23 cellular contexts compared by ENCODE assay signal in genomic region chr5:51392689-51393199, GRCh38. TPM values are rescaled to one million over a fixed set of nuclear protein-coding genes. Genes with fewer than 3 reads are reported as not detected.
DNase-seq lines count a peak whose midpoint lies in the region; ATAC-seq, FAIRE-seq and TF ChIP-seq lines count a peak whose summit lies in the region.
"Had no signal": no experiment of that assay in that cellular context is flagged by ENCODE, and none has a peak within 500 bp of the region (broad histone marks: within the 10 kb centered on the region; RNA-seq: fewer than 3 reads in every experiment).

No MANE protein-coding gene starts in this region.

- H3K4me3 ChIP-seq in SK-N-SH (ENCODE audit: low read depth in 2 of 2, low read length in 1 of 2), result peak overlapping the region in 1 of 2 experiments; percentile 83; a peak in 2 of 4 replicates
- no peak overlapping the region for H3K4me3 ChIP-seq in hepatocyte
- H3K4me3 ChIP-seq in smooth muscle cell, result no peak overlapping the region
- H3K4me3 ChIP-seq: GM12878, PC-9 had no signal

- POLR2A ChIA-PET in SK-N-SH (lab: Yijun Ruan, JAX), result interaction anchor here (0.9 to 7.0 kb wide), 6 partner anchors 10 to 594 kb away, joined by 4 to 48 read pairs (median 4); partner anchors contain the start of gene ISL1

- H3F3A ChIP-seq in SK-N-SH (replicated peaks; ENCODE audit: insufficient read depth) (peaks cover 20% of the 10 kb centered on the region), smooth muscle cell (ENCODE audit: low read depth) (no peaks in the 10 kb centered on the region)

- TF ChIP-seq POLR2A in GM12892 (IDR thresholded peaks at IDR 0.05; ENCODE audit: low read depth, low read length), result no peak

- H3K4me1 ChIP-seq in SK-N-SH (ENCODE audit: control insufficient read depth in 1 of 2, insufficient read depth in 2 of 2, low read depth in 1 of 2, low read length in 1 of 2), result peaks cover 9 to 46% of the 10 kb centered on the region in 2 experiments; a peak in 3 of 4 replicates
- peaks cover 8% of the 10 kb centered on the region for H3K4me1 ChIP-seq in hepatocyte (ENCODE audit: insufficient read depth)
- peaks cover 20% of the 10 kb centered on the region for H3K4me1 ChIP-seq in smooth muscle cell (ENCODE audit: low read depth)

- H3K9ac ChIP-seq in SK-N-SH (no peak overlapping the region), smooth muscle cell (ENCODE audit: low read depth) (no peak overlapping the region)

- WGBS in SK-N-SH (ENCODE audit: low lambda C conversion rate), result 4% methylated on average over 3 of the region's 3 CpGs
- WGBS in hepatocyte (ENCODE audit: low lambda C conversion rate, missing lambda C conversion rate), result 29% methylated on average over 3 of the region's 3 CpGs
- 50% methylated on average over 3 of the region's 3 CpGs for WGBS in smooth muscle cell (ENCODE audit: low lambda C conversion rate)

- peaks cover 16 to 58% of the 10 kb centered on the region in 2 experiments for H3K36me3 ChIP-seq in SK-N-SH (replicated peaks in 1 of 2; ENCODE audit: control insufficient read depth in 1 of 2, insufficient read depth in 2 of 2, low read length in 1 of 2)
- H3K36me3 ChIP-seq in hepatocyte (replicated peaks; ENCODE audit: insufficient read depth, low read depth), result no peaks in the 10 kb centered on the region
- H3K36me3 ChIP-seq in smooth muscle cell (ENCODE audit: low read depth), result no peaks in the 10 kb centered on the region

- DNase-seq in NCI-H82 (lab: John Stamatoyannopoulos, UW) (peak; percentile 1), NCI-H82 treated with DMSO at 0.1 percent for 48 hours (lab: John Stamatoyannopoulos, UW; ENCODE audit: unreplicated experiment) (no peak), SK-N-SH (no peak), hepatocyte (ENCODE audit: low spot score) (no peak), smooth muscle cell (lab: John Stamatoyannopoulos, UW; ENCODE audit: unreplicated experiment) (no peak), GM12892 (ENCODE audit: insufficient read length) (no peak), posterior vena cava (ENCODE audit: low spot score) (no peak)
- DNase-seq: BE2C; CD4-positive, CD25-positive, alpha-beta regulatory T cell; COR-L47; DMS 273 treated with DMSO at 0.1 percent for 48 hours; IMR-90; NCI-H187 treated with DMSO at 0.1 percent for 48 hours; NCI-H2171 treated with DMSO at 0.1 percent for 48 hours; NCI-H446 treated with DMSO at 0.1 percent for 48 hours; SIG-M5 had no signal

- intact Hi-C loops in posterior vena cava (cut with DNase I), result loop anchor here in 1 of 2 donors (5.0 kb wide), 1 partner anchor 885 kb away; no protein-coding TSS in a partner anchor

- peaks cover 76% of the 10 kb centered on the region for H3K79me2 ChIP-seq in SK-N-SH (ENCODE audit: insufficient read depth)
- peaks cover 80% of the 10 kb centered on the region for H3K79me2 ChIP-seq in hepatocyte
- peaks cover 8% of the 10 kb centered on the region for H3K79me2 ChIP-seq in smooth muscle cell (ENCODE audit: low read depth)

- TF ChIP-seq CTCF in SK-N-SH (IDR thresholded peaks at IDR 0.05), result no peak
- no peak for TF ChIP-seq CTCF in hepatocyte (IDR thresholded peaks at IDR 0.05; ENCODE audit: poor library complexity)
- no peak for TF ChIP-seq CTCF in smooth muscle cell (IDR thresholded peaks at IDR 0.05; ENCODE audit: borderline replicate concordance, insufficient read depth, poor library complexity, severe bottlenecking)

- H2AFZ ChIP-seq in SK-N-SH (ENCODE audit: low read depth) (no peak overlapping the region), hepatocyte (no peak overlapping the region), smooth muscle cell (ENCODE audit: low read depth) (no peak overlapping the region)
- H2AFZ ChIP-seq: PC-9 had no signal

- H3K27ac ChIP-seq in SK-N-SH (ENCODE audit: low read depth in 2 of 2, low read length in 1 of 2) (peak overlapping the region; percentile 25 to 100), hepatocyte (peak overlapping the region; percentile 91), smooth muscle cell (ENCODE audit: low read depth) (peak overlapping the region; percentile 8)
- H3K27ac ChIP-seq: HL-60, PC-9, RWPE1 had no signal

- H3K9me3 ChIP-seq in SK-N-SH, result no peaks in the 10 kb centered on the region
- H3K9me3 ChIP-seq in hepatocyte (ENCODE audit: low read depth), result no peaks in the 10 kb centered on the region
- H3K9me3 ChIP-seq in smooth muscle cell (replicated peaks; ENCODE audit: low read depth), result no peaks in the 10 kb centered on the region
- H3K9me3 ChIP-seq: BE2C had no signal

- H3K27me3 ChIP-seq in SK-N-SH (ENCODE audit: insufficient read depth), result no peaks in the 10 kb centered on the region
- peaks cover 83% of the 10 kb centered on the region for H3K27me3 ChIP-seq in hepatocyte
- peaks cover 97% of the 10 kb centered on the region for H3K27me3 ChIP-seq in smooth muscle cell (ENCODE audit: low read depth)
- H3K27me3 ChIP-seq: BE2C had no signal

- H3K9me2 ChIP-seq in SK-N-SH (no peaks in the 10 kb centered on the region), hepatocyte (replicated peaks; ENCODE audit: insufficient read depth) (no peaks in the 10 kb centered on the region)

- no peak for FAIRE-seq in GM12892 (lab: Jason Lieb, UNC)
- FAIRE-seq: GM12878, H54 had no signal

- peak overlapping the region; percentile 21; the same call in 1 of the 2 replicates for H3K4me2 ChIP-seq in SK-N-SH
- peak overlapping the region; percentile 91 for H3K4me2 ChIP-seq in hepatocyte
- H3K4me2 ChIP-seq in smooth muscle cell, result no peak overlapping the region
- H3K4me2 ChIP-seq: PC-9 had no signal

- TF ChIP-seq RAD21 in SK-N-SH (IDR thresholded peaks at IDR 0.05; ENCODE audit: low read length), result no peak

- H4K20me1 ChIP-seq in SK-N-SH (ENCODE audit: insufficient read depth) (no peaks in the 10 kb centered on the region), hepatocyte (ENCODE audit: insufficient read depth, poor library complexity, severe bottlenecking) (no peaks in the 10 kb centered on the region), smooth muscle cell (ENCODE audit: low read depth) (peaks cover 3% of the 10 kb centered on the region)

- CTCF ChIA-PET in SK-N-SH (lab: Yijun Ruan, JAX), result interaction anchor here (0.7 to 4.7 kb wide), 7 partner anchors 13 to 615 kb away, joined by 3 to 30 read pairs (median 3); no protein-coding TSS in a partner anchor

- no peak for TF ChIP-seq EP300 in SK-N-SH (IDR thresholded peaks at IDR 0.05; ENCODE audit: borderline replicate concordance in 1 of 2, low read depth in 1 of 2, low read length in 1 of 2)

- no peak for ATAC-seq in GM18511 (IDR thresholded peaks at IDR 0.05; ENCODE audit: unreplicated experiment)
- ATAC-seq: GM12878 had no signal

TF ChIP-seq in SK-N-SH, 30 proteins besides CTCF, POLR2A, EP300 and RAD21:
- no peak for TF ChIP-seq GABPA (IDR thresholded peaks at IDR 0.05; ENCODE audit: low read depth)
- TF ChIP-seq TEAD4 (IDR thresholded peaks at IDR 0.05; ENCODE audit: borderline replicate concordance, insufficient read depth), result no peak
- TF ChIP-seq PBX3 (IDR thresholded peaks at IDR 0.05), result peak; percentile 20; the same call in 1 of the 2 replicates
- 0 out of 2 replicates have a peak, but pooled peaks have one; percentile 1 for TF ChIP-seq JUND (IDR thresholded peaks at IDR 0.05)
- no peak for TF ChIP-seq EZH2phosphoT487 (IDR thresholded peaks at IDR 0.05; ENCODE audit: borderline replicate concordance, low read depth)
- no peak for TF ChIP-seq MAX (IDR thresholded peaks at IDR 0.05; ENCODE audit: low read depth)
- no peak for TF ChIP-seq CHD2 (IDR thresholded peaks at IDR 0.05; ENCODE audit: low read length, partially characterized antibody)

RNA-seq across cellular contexts. Expression of gene ISL1, which starts 9.5 kb away (rescaled TPM):
- polyA plus RNA-seq in SK-N-SH (2012; rRNA removed), result 15.2 and 15.5 TPM in 2 replicates
- 14.6 and 20.2 TPM in 2 replicates for polyA plus RNA-seq in SK-N-SH (2012; cell fraction: cytosol; rRNA removed)
- polyA plus RNA-seq in SK-N-SH (2012; cell fraction: nucleus; rRNA removed), result 22.3 and 38.7 TPM in 2 replicates
- total RNA-seq in hepatocyte, result 25.0 and 29.1 TPM in 2 replicates
- polyA plus RNA-seq in hepatocyte, result 16.2 and 22.0 TPM in 2 replicates
- total RNA-seq in smooth muscle cell, result 6.7 and 16.0 TPM in 2 replicates
- 3.6 and 17.3 TPM in 2 replicates for polyA plus RNA-seq in smooth muscle cell
- not detected for polyA plus RNA-seq in GM12892 (2012; ENCODE audit: missing spikeins)
- not detected for total RNA-seq in posterior vena cava
- total RNA-seq: A172; CD4-positive, CD25-positive, alpha-beta regulatory T cell; GM12878; PC-9 had no signal
- polyA plus RNA-seq: CD4-positive, CD25-positive, alpha-beta regulatory T cell; IMR-90 had no signal

Comparison
In these comparisons a context has a peak if more than half of its experiments do, and no peak if none do; other contexts are left out.
1. H3K27ac ChIP-seq: peak in every context shown above with its lines; median percentile 91 in hepatocyte; 62 in SK-N-SH; 8 in smooth muscle cell.